In genomic region chr13:52011690-52012511, GRCh38 we compare ENCODE assay signal across 8 cellular contexts. TPM values are rescaled to one million over a fixed set of nuclear protein-coding genes. Genes with fewer than 3 reads are reported as not detected.
DNase-seq lines count a peak whose midpoint lies in the region; ATAC-seq and TF ChIP-seq lines count a peak whose summit lies in the region.

Gene ALG11 (plus strand): TSS chr13:52012398. CDS start chr13:52012419, 21 bp downstream.

- TF ChIP-seq CTCF in GM12875 (IDR thresholded peaks at IDR 0.05; ENCODE audit: borderline replicate concordance, insufficient read depth, low read depth, low read length) (no peak), heart left ventricle (IDR thresholded peaks at IDR 0.05) (peak in 2 of 12 donors; percentile 5 to 16), upper lobe of left lung (IDR thresholded peaks at IDR 0.05) (no peak)

- H3K9ac ChIP-seq in adipocyte (ENCODE audit: low read length) = peak within 1 kb of the TSS; percentile 95

- intact Hi-C loops in heart left ventricle (cut with DNase I) = loop anchor here in 4 of 10 donors (1.0 to 10.0 kb wide), 8 partner anchors 45 to 443 kb away; partner anchors contain the start of genes CKAP2 (in 1 of the 4), VPS36 (in 1 of the 4) and WDFY2 (in 1 of the 4)
- intact Hi-C loops in posterior cingulate gyrus (cut with DNase I) = loop anchor here (5.0 kb wide), 1 partner anchor 435 kb away; no protein-coding TSS in a partner anchor

- no peaks in the 10 kb centered on the region for H3K9me3 ChIP-seq in adipocyte (ENCODE audit: control insufficient read depth, low read length)
- H3K9me3 ChIP-seq in heart left ventricle = no peaks in the 10 kb centered on the region
- no peaks in the 10 kb centered on the region for H3K9me3 ChIP-seq in upper lobe of left lung

- H3K36me3 ChIP-seq in adipocyte (ENCODE audit: control insufficient read depth, insufficient read depth, low read length, severe bottlenecking) (no peaks in the 10 kb centered on the region), heart left ventricle (peaks cover 0 to 6% (median 0%) of the 10 kb centered on the region in 9 donors), upper lobe of left lung (peaks cover 0 to 4% (median 0%) of the 10 kb centered on the region in 4 donors)

- H3K27ac ChIP-seq in heart left ventricle (peak within 1 kb of the TSS; percentile 64 to 90 (median 84)), upper lobe of left lung (peak within 1 kb of the TSS; percentile 48 to 84 (median 70))

- H3K4me3 ChIP-seq in GM12875 (ENCODE audit: low read depth, low read length) = peak within 1 kb of the TSS; percentile 69
- peak within 1 kb of the TSS; percentile 99 for H3K4me3 ChIP-seq in adipocyte (ENCODE audit: low read length)
- H3K4me3 ChIP-seq in heart left ventricle = peak within 1 kb of the TSS; percentile 63 to 98 (median 91)
- peak within 1 kb of the TSS; percentile 71 to 97 (median 78) for H3K4me3 ChIP-seq in upper lobe of left lung

- WGBS in heart left ventricle, 4 donors = 0% methylated on average over 31 to 79 of the region's 79 CpGs
- WGBS in upper lobe of left lung, 2 donors = 0 to 2% methylated on average over 9 to 60 of the region's 79 CpGs

- TF ChIP-seq EP300 in upper lobe of left lung (IDR thresholded peaks at IDR 0.05) = no peak

- peak in 1 of 2 donors; percentile 30 for TF ChIP-seq POLR2A in heart left ventricle (IDR thresholded peaks at IDR 0.05)
- TF ChIP-seq POLR2A in upper lobe of left lung (IDR thresholded peaks at IDR 0.05) = peak in 1 of 4 donors; percentile 68

- DNase-seq in NCI-H1436 (lab: John Stamatoyannopoulos, UW) (peak; percentile 93), T follicular helper cell (ENCODE audit: low read depth) (peak; percentile 99), adipocyte (ENCODE audit: low read depth) (peak; percentile 100), heart left ventricle (peak; percentile 99 to 100 (median 100)), posterior cingulate gyrus (peak; percentile 98 to 100 (median 99)), upper lobe of left lung (peak; percentile 98 to 99)

- ATAC-seq in HG02798 (IDR thresholded peaks at IDR 0.05; ENCODE audit: poor library complexity, unreplicated experiment) (peak; percentile 100), heart left ventricle (peak; percentile 100), upper lobe of left lung (ENCODE audit: low FRiP score in 2 of 2) (peak; percentile 100)

- H3K27me3 ChIP-seq in adipocyte (replicated peaks; ENCODE audit: control insufficient read depth, insufficient read depth, low read length) = peaks cover 16% of the 10 kb centered on the region
- H3K27me3 ChIP-seq in heart left ventricle = peaks cover 0 to 9% (median 0%) of the 10 kb centered on the region in 9 donors
- H3K27me3 ChIP-seq in upper lobe of left lung = no peaks in the 10 kb centered on the region

- H3K4me1 ChIP-seq in adipocyte (ENCODE audit: control insufficient read depth, insufficient read depth, low read length) (peaks cover 15% of the 10 kb centered on the region), heart left ventricle (peaks cover 0 to 32% (median 21%) of the 10 kb centered on the region in 12 donors), upper lobe of left lung (peaks cover 16 to 25% (median 22%) of the 10 kb centered on the region in 4 donors)

RNA-seq across cellular contexts. Expression of gene ALG11, which starts in this region (rescaled TPM):
- total RNA-seq in heart left ventricle (10 to 100 TPM; 11.6 to 32.9 (median 21.8) TPM), upper lobe of left lung (10 to 100 TPM; 10.5 to 34.4 (median 22.7) TPM)
- polyA plus RNA-seq in heart left ventricle = 10 to 100 TPM in 1 of 2 donors, 1 to 10 TPM in 1; 4.0 to 11.3 TPM

Comparison
In these comparisons a context has a peak if more than half of its experiments do, and no peak if none do; other contexts are left out.
1. Peak in every context shown above with its lines: DNase-seq, ATAC-seq, H3K4me3 ChIP-seq and H3K27ac ChIP-seq.